11 cellular contexts compared by ENCODE assay signal in the genomic region with DNA sequence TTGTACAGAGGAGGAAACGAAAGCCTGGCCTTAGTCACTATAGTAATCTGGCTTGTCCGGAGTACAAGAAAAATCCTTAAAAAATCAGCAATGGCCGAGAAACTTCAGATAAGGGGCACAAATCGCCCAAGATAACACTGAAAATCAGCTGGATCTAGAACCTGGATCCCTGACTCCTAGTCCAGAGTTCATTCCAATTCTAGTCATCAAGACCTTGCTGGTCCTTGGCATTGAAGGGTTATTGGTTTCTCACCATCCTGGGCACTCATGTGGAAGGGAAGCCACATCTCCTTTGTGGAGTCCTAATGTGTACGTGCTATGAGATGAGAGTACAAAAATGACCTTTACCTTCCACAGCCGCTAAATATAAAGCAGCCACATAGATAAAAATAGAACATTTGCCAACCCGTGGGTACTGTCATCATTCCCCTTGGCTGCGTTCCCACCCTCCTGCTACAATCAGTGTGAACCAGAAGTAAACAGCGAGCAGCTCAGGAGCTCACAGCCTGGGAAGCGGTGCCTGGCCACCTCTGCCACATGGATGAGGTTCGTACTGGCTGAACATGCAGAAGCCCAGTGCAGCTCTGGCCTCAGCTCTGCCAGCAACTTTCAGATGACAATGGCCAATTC.
A peak's percentile ranks its signal among the peaks of the same experiment; 100 is the strongest.
DNase-seq lines count a peak whose midpoint lies in the region; ATAC-seq, FAIRE-seq and TF ChIP-seq lines count a peak whose summit lies in the region.
"Had no signal": no experiment of that assay in that cellular context is flagged by ENCODE, and none has a peak within 500 bp of the region (broad histone marks: within the 10 kb centered on the region; RNA-seq: fewer than 3 reads in every experiment).

No MANE protein-coding gene starts in this region.

- peak overlapping the region; percentile 1 for H3K4me3 ChIP-seq in endocrine pancreas (ENCODE audit: control insufficient read depth, insufficient read depth, low read length)
- H3K4me3 ChIP-seq in pancreas, result no peak overlapping the region

- H3K27me3 ChIP-seq in endocrine pancreas (ENCODE audit: control insufficient read depth, insufficient read depth, low read length), result no peaks in the 10 kb centered on the region
- H3K27me3 ChIP-seq in pancreas, result no peaks in the 10 kb centered on the region

- no peaks in the 10 kb centered on the region for H3K36me3 Mint-ChIP-seq in immature natural killer cell
- H3K36me3 Mint-ChIP-seq: T-cell had no signal

- peak; percentile 90 to 93 (median 91) for ATAC-seq in pancreas
- ATAC-seq: T-cell had no signal

- no peak for TF ChIP-seq CTCF in pancreas (IDR thresholded peaks at IDR 0.05)

- WGBS in pancreas, 2 donors, result 22 to 24% methylated on average over 11 of the region's 11 CpGs

- no peak for FAIRE-seq in pancreas (lab: Jason Lieb, UNC)

- H3K27ac Mint-ChIP-seq in immature natural killer cell, result no peak overlapping the region
- H3K27ac Mint-ChIP-seq: B cell, T-cell had no signal

- intact Hi-C loops in pancreas (cut with DNase I), result no loop called here

- H3K4me1 Mint-ChIP-seq in immature natural killer cell, result no peaks in the 10 kb centered on the region
- H3K4me1 Mint-ChIP-seq: B cell, T-cell had no signal

- H3K9me3 ChIP-seq in endocrine pancreas (ENCODE audit: control insufficient read depth, low read length) (no peaks in the 10 kb centered on the region), pancreas (no peaks in the 10 kb centered on the region)

- DNase-seq in COLO668 (lab: John Stamatoyannopoulos, UW; ENCODE audit: unreplicated experiment) (peak; percentile 45), NCI-H2227 treated with DMSO at 0.1 percent for 48 hours (lab: John Stamatoyannopoulos, UW) (peak; percentile 16), pancreas (peak; percentile 82 to 92 (median 87)), immature natural killer cell (no peak), KG1 (lab: John Stamatoyannopoulos, UW) (no peak), GM19240 (ENCODE audit: insufficient read length, low spot score) (no peak)
- no peak for DNase-seq in central memory CD4-positive, alpha-beta T cell
- DNase-seq: activated naive CD4-positive, alpha-beta T cell treated with Interleukin-2 at 50 U/mL for 16 hours; T-cell had no signal

- no peaks in the 10 kb centered on the region for H3K9me3 Mint-ChIP-seq in immature natural killer cell
- H3K9me3 Mint-ChIP-seq: T-cell had no signal

- H3K4me1 ChIP-seq in endocrine pancreas (ENCODE audit: control insufficient read depth, insufficient read depth, low read length), result peaks cover 4% of the 10 kb centered on the region
- peaks cover 10 to 37% (median 14%) of the 10 kb centered on the region in 3 donors for H3K4me1 ChIP-seq in pancreas

- peaks cover 4% of the 10 kb centered on the region for H3K36me3 ChIP-seq in endocrine pancreas (ENCODE audit: control insufficient read depth, insufficient read depth, low read length)
- H3K36me3 ChIP-seq in pancreas, result no peaks in the 10 kb centered on the region

- peak overlapping the region in 2 of 4 donors; percentile 17 to 67 for H3K27ac ChIP-seq in pancreas

- H3K27me3 Mint-ChIP-seq in immature natural killer cell (ENCODE audit: low read depth in 3 of 3), result peaks cover 1 to 2% (median 2%) of the 10 kb centered on the region in 3 donors

- no peak overlapping the region for H3K9ac ChIP-seq in endocrine pancreas (ENCODE audit: control insufficient read depth, insufficient read depth, low read length)

- no peak overlapping the region for H3K4me3 Mint-ChIP-seq in immature natural killer cell
- H3K4me3 Mint-ChIP-seq: B cell, T-cell had no signal

Comparison
In these comparisons a context has a peak if more than half of its experiments do, and no peak if none do; other contexts are left out.
1. DNase-seq: peak in COLO668 (single experiment), NCI-H2227 treated with DMSO at 0.1 percent for 48 hours (single experiment) and pancreas (6 of 6); none in immature natural killer cell (0 of 3), central memory CD4-positive, alpha-beta T cell (single experiment), KG1 (single experiment) and GM19240 (single experiment).